In the genomic region with DNA sequence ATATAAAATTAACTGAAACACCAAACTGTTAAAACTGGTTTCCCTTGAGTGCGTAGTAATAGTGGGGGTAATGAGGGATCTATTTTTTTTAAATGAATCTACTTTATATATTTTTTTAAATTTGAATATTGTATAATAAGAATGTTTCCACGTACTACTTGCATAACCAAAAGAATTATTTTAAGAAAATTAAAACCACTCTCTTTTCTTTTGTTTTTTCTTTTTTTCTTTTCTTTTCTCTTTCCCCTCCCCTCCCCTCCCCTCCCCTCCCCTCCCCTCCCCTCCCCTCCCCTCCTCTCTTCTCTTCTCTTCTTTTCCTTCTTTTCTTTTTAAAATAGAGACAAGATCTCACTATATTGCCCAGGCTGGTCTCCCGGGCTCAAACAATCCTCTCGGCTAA, we compare ENCODE assay signal across 20 cellular contexts.
DNase-seq lines count a peak whose midpoint lies in the region; ATAC-seq, FAIRE-seq and TF ChIP-seq lines count a peak whose summit lies in the region.
"Had no signal": no experiment of that assay in that cellular context is flagged by ENCODE, and none has a peak within 500 bp of the region (broad histone marks: within the 10 kb centered on the region; RNA-seq: fewer than 3 reads in every experiment).

No MANE protein-coding gene starts in this region.

- FAIRE-seq in HepG2 (lab: Jason Lieb, UNC), result no peak
- FAIRE-seq in kidney (lab: Jason Lieb, UNC), result peak; percentile 58
- FAIRE-seq: G401.6, GM12891, GM19239 had no signal

- POLR2A ChIA-PET in HepG2 (lab: Yijun Ruan, JAX), result no interaction called here

- H3K4me3 ChIP-seq in HepG2 (replicated peaks in 1 of 3; ENCODE audit: insufficient read depth in 1 of 3, low read depth in 2 of 3, low read length in 3 of 3) (no peak overlapping the region), right lobe of liver (no peak overlapping the region), kidney (ENCODE audit: low read length in 2 of 2) (no peak overlapping the region), endodermal cell (ENCODE audit: low read length) (no peak overlapping the region)
- H3K4me3 ChIP-seq: A549; BLaER1 treated with 17β-estradiol and CSF1 and Interleukin-3, amounts not matched to agents 10 nM and 100 nM had no signal

- in situ Hi-C loops in HepG2 (cut with HindIII; ENCODE audit: extremely low pct_ligation_motif_present, low pct_unique_long_range_greater_than_20kb), result no loop called here

- H3K9me3 Mint-ChIP-seq in endodermal cell, result peaks cover 31% of the 10 kb centered on the region

- intact Hi-C loops in HepG2 (cut with micrococcal nuclease; ENCODE audit: unreplicated experiment), result no loop called here
- intact Hi-C loops in right lobe of liver (cut with DNase I), result no loop called here
- intact Hi-C loops in kidney (cut with DNase I), result no loop called here

- BruUV-seq in HepG2 (replicated peaks; lab: Mats Ljungman, UMichigan), result no TSS peak

- CTCF ChIA-PET in HepG2 (lab: Yijun Ruan, JAX; ENCODE audit: low intra/inter-chr PET ratio, low total read pairs), result no interaction called here

- H3K9me3 ChIP-seq in HepG2 (ENCODE audit: low read length), result no peaks in the 10 kb centered on the region
- H3K9me3 ChIP-seq in right lobe of liver, result no peaks in the 10 kb centered on the region
- no peaks in the 10 kb centered on the region for H3K9me3 ChIP-seq in kidney (ENCODE audit: control insufficient read depth in 1 of 2, low read length in 2 of 2)
- H3K9me3 ChIP-seq in endodermal cell (ENCODE audit: control insufficient read depth, low read length), result no peaks in the 10 kb centered on the region
- H3K9me3 ChIP-seq: A549; BLaER1 treated with 17β-estradiol and CSF1 and Interleukin-3, amounts not matched to agents 10 nM and 100 nM; Caco-2 had no signal

- H2AFZ ChIP-seq in HepG2 (ENCODE audit: low read length), result no peak overlapping the region

- WGBS in HepG2 (ENCODE audit: low lambda C conversion rate), result 91% methylated on average over 4 of the region's 4 CpGs
- 78% methylated on average over 4 of the region's 4 CpGs for WGBS in right lobe of liver (ENCODE audit: insufficient coverage, low coverage, low lambda C conversion rate, missing lambda C conversion rate)
- WGBS in endodermal cell (ENCODE audit: insufficient coverage in 1 of 2, insufficient read length in 1 of 2), 2 experiments, result 88% methylated on average over 2 of the region's 4 CpGs; no CpG with 5 or more reads in 1 of the 2 experiments

- DNase-seq in HepG2 (ENCODE audit: low spot score) (no peak), right lobe of liver (no peak), kidney (no peak), endodermal cell (no peak)
- DNase-seq in activated CD8-positive, alpha-beta memory T cell treated with anti-CD3 and anti-CD28 coated beads for 24 hours, result no peak
- DNase-seq: AML-193; Caco-2; Calu3; CD4-positive, alpha-beta T cell; CD8-positive, alpha-beta T cell; DMS79 treated with DMSO at 0.1 percent for 48 hours; GF-D8 had no signal

- no peak overlapping the region for H3K27ac ChIP-seq in HepG2 (ENCODE audit: extremely low read length, insufficient read depth, low read length)
- H3K27ac ChIP-seq in right lobe of liver, result no peak overlapping the region
- H3K27ac ChIP-seq in kidney (ENCODE audit: low read depth in 2 of 2, low read length in 2 of 2), result no peak overlapping the region
- H3K27ac ChIP-seq in endodermal cell (ENCODE audit: low read depth, low read length), result no peak overlapping the region
- H3K27ac ChIP-seq: 22Rv1; A549; BLaER1 treated with 17β-estradiol and CSF1 and Interleukin-3, amounts not matched to agents 10 nM and 100 nM; C4-2B had no signal

- no peak overlapping the region for H3K4me3 Mint-ChIP-seq in endodermal cell
- H3K4me3 Mint-ChIP-seq: B cell; CD4-positive, alpha-beta T cell; CD8-positive, alpha-beta T cell had no signal

- H3K4me2 ChIP-seq in HepG2 (ENCODE audit: low read depth, low read length), result no peak overlapping the region
- H3K4me2 ChIP-seq: A549; BLaER1 treated with 17β-estradiol and CSF1 and Interleukin-3, amounts not matched to agents 10 nM and 100 nM had no signal

- H3K36me3 Mint-ChIP-seq in endodermal cell (ENCODE audit: low read depth), result no peaks in the 10 kb centered on the region
- H3K36me3 Mint-ChIP-seq: CD8-positive, alpha-beta T cell had no signal

- no peak for TF ChIP-seq EP300 in HepG2 (IDR thresholded peaks at IDR 0.05; ENCODE audit: low read depth in 2 of 2, low read length in 2 of 2)
- no peak for TF ChIP-seq EP300 in HepG2 (CRISPR knock-in tag; IDR thresholded peaks at IDR 0.05; ENCODE audit: borderline replicate concordance)

- no peaks in the 10 kb centered on the region for H3K4me1 ChIP-seq in HepG2 (ENCODE audit: insufficient read depth, low read length)
- no peaks in the 10 kb centered on the region for H3K4me1 ChIP-seq in right lobe of liver
- H3K4me1 ChIP-seq in kidney (ENCODE audit: control insufficient read depth in 1 of 2, insufficient read depth in 1 of 2, low read depth in 1 of 2, low read length in 2 of 2), result no peaks in the 10 kb centered on the region
- H3K4me1 ChIP-seq in endodermal cell (ENCODE audit: control insufficient read depth, insufficient read depth, low read length), result no peaks in the 10 kb centered on the region
- H3K4me1 ChIP-seq: A549; BLaER1 treated with 17β-estradiol and CSF1 and Interleukin-3, amounts not matched to agents 10 nM and 100 nM; Caco-2 had no signal

- no peak for ATAC-seq in HepG2
- no peak for ATAC-seq in right lobe of liver
- ATAC-seq: A549; CD8-positive, alpha-beta T cell had no signal

- no peak for TF ChIP-seq CTCF in HepG2 (CRISPR knock-in tag; IDR thresholded peaks at IDR 0.05)
- no peak for TF ChIP-seq CTCF in right lobe of liver (IDR thresholded peaks at IDR 0.05)
- TF ChIP-seq CTCF in kidney (IDR thresholded peaks at IDR 0.05; ENCODE audit: borderline replicate concordance, extremely low read depth, insufficient read depth), result no peak
- no peak for TF ChIP-seq CTCF in endodermal cell (conservative IDR thresholded peaks at IDR 0.05)

- TF ChIP-seq RAD21 in HepG2 (CRISPR knock-in tag; IDR thresholded peaks at IDR 0.05), result no peak

- no peaks in the 10 kb centered on the region for H3K79me2 ChIP-seq in HepG2 (ENCODE audit: insufficient read depth, low read length)

- no peak for TF ChIP-seq POLR2A in HepG2 (IDR thresholded peaks at IDR 0.05; ENCODE audit: insufficient read depth in 1 of 2, low read depth in 2 of 2, low read length in 2 of 2)
- TF ChIP-seq POLR2A in right lobe of liver (IDR thresholded peaks at IDR 0.05), result no peak

- H4K20me1 ChIP-seq in HepG2 (ENCODE audit: insufficient read depth, low read length), result no peaks in the 10 kb centered on the region
- H4K20me1 ChIP-seq: BLaER1 treated with 17β-estradiol and CSF1 and Interleukin-3, amounts not matched to agents 10 nM and 100 nM had no signal

- no peaks in the 10 kb centered on the region for H3K27me3 Mint-ChIP-seq in endodermal cell (ENCODE audit: insufficient read depth)
- H3K27me3 Mint-ChIP-seq: B cell; CD4-positive, alpha-beta T cell had no signal

- no peaks in the 10 kb centered on the region for H3K4me1 Mint-ChIP-seq in endodermal cell
- H3K4me1 Mint-ChIP-seq: B cell had no signal

- no peaks in the 10 kb centered on the region for H3K27me3 ChIP-seq in HepG2 (ENCODE audit: control insufficient read depth in 1 of 2, insufficient read depth in 2 of 2, low read length in 2 of 2)
- H3K27me3 ChIP-seq in right lobe of liver, result peaks cover 0 to 3% of the 10 kb centered on the region in 2 donors
- no peaks in the 10 kb centered on the region for H3K27me3 ChIP-seq in endodermal cell (ENCODE audit: control insufficient read depth, insufficient read depth, low read length, poor library complexity, severe bottlenecking)

- no peak overlapping the region for H3K27ac Mint-ChIP-seq in endodermal cell
- H3K27ac Mint-ChIP-seq: B cell; CD4-positive, alpha-beta T cell; CD8-positive, alpha-beta T cell had no signal

- no peaks in the 10 kb centered on the region for H3K36me3 ChIP-seq in HepG2 (replicated peaks in 1 of 2; ENCODE audit: control insufficient read depth in 1 of 2, insufficient read depth in 2 of 2, low read length in 2 of 2)
- H3K36me3 ChIP-seq in right lobe of liver, result no peaks in the 10 kb centered on the region
- no peaks in the 10 kb centered on the region for H3K36me3 ChIP-seq in kidney (ENCODE audit: control insufficient read depth in 1 of 2, insufficient read depth in 2 of 2, low read length in 2 of 2)
- H3K36me3 ChIP-seq in endodermal cell (ENCODE audit: control insufficient read depth, insufficient read depth, low read length), result no peaks in the 10 kb centered on the region
- H3K36me3 ChIP-seq: BLaER1 treated with 17β-estradiol and CSF1 and Interleukin-3, amounts not matched to agents 10 nM and 100 nM had no signal

- H3K9ac ChIP-seq in HepG2 (ENCODE audit: insufficient read depth, low read depth, low read length) (no peak overlapping the region), kidney (ENCODE audit: low read length in 2 of 2) (no peak overlapping the region), endodermal cell (ENCODE audit: extremely low read depth, low read length, poor library complexity, severe bottlenecking) (no peak overlapping the region)
- H3K9ac ChIP-seq: BLaER1 treated with 17β-estradiol and CSF1 and Interleukin-3, amounts not matched to agents 10 nM and 100 nM had no signal

TF ChIP-seq in HepG2, 621 proteins besides CTCF, POLR2A, EP300 and RAD21:
- TF ChIP-seq HNRNPK (IDR thresholded peaks at IDR 0.05; ENCODE audit: low read depth, low read length, poor library complexity, severe bottlenecking) (peak; percentile 85), HMGXB4 (CRISPR knock-in tag; IDR thresholded peaks at IDR 0.05; ENCODE audit: borderline replicate concordance in 1 of 2, low read depth in 1 of 2) (no peak)
